30 cellular contexts compared by ENCODE assay signal in the genomic region with DNA sequence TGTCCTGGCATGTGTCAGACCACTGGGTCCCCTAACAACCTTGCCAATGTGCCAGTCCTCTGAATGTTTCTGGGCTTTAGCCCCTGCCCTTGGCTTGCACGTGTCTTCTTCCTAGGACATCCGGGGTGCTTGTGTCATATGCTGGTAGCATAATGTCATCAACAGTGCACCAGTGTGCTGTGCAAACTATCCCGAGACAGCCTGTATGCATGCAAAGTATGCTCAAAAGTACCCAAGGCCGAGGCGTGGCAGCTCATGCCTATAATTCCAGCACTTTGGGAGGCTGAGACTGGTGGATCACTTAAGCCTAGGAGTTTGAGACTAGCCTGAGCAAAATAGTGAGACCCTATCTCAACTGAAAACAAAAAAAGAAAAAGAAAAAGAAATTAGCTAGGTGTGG.
"Had no signal": no experiment of that assay in that cellular context is flagged by ENCODE, and none has a peak within 500 bp of the region (broad histone marks: within the 10 kb centered on the region; RNA-seq: fewer than 3 reads in every experiment).

No MANE protein-coding gene starts in this region.

- H3K27ac Mint-ChIP-seq: activated CD4-positive, alpha-beta memory T cell treated with anti-CD3 and anti-CD28 coated beads, Interleukin-2, amount 10 ng/mL, durations not matched to agents 7 days and 5 days; activated CD4-positive, alpha-beta T cell treated with anti-CD3 and anti-CD28 coated beads, Interleukin-2, amount 10 ng/mL, durations not matched to agents 7 days and 5 days; activated naive CD4-positive, alpha-beta T cell treated with anti-CD3 and anti-CD28 coated beads, Interleukin-2, amount 10 ng/mL, durations not matched to agents 7 days and 5 days; activated naive CD8-positive, alpha-beta T cell treated with anti-CD3 and anti-CD28 coated beads, Interleukin-2, amount 10 ng/mL, durations not matched to agents 7 days and 5 days; activated T-cell treated with anti-CD3 and anti-CD28 coated beads, Interleukin-2, amount 50 U/mL, for 24 hours; activated T-cell treated with anti-CD3 and anti-CD28 coated beads, Interleukin-2, amount 50 U/mL, for 72 hours; dendritic cell treated with granulocyte-macrophage colony-stimulating factor and Interleukin-4, amounts not matched to agents 40 ng/mL and 50 ng/mL, for 4 days; endodermal cell had no signal

- H3K9me3 Mint-ChIP-seq: activated CD4-positive, alpha-beta memory T cell treated with anti-CD3 and anti-CD28 coated beads, Interleukin-2, amount 10 ng/mL, durations not matched to agents 7 days and 5 days; activated CD4-positive, alpha-beta T cell treated with anti-CD3 and anti-CD28 coated beads, Interleukin-2, amount 10 ng/mL, durations not matched to agents 7 days and 5 days; activated naive CD4-positive, alpha-beta T cell treated with anti-CD3 and anti-CD28 coated beads, Interleukin-2, amount 10 ng/mL, durations not matched to agents 7 days and 5 days; activated naive CD4-positive, alpha-beta T cell treated with anti-CD3 and anti-CD28 coated beads, Interleukin-2, amount 50 U/mL, for 72 hours; activated naive CD8-positive, alpha-beta T cell treated with anti-CD3 and anti-CD28 coated beads, Interleukin-2, amount 10 ng/mL, durations not matched to agents 7 days and 5 days; activated T-cell treated with anti-CD3 and anti-CD28 coated beads, Interleukin-2, amount 50 U/mL, for 24 hours; activated T-cell treated with anti-CD3 and anti-CD28 coated beads, Interleukin-2, amount 50 U/mL, for 72 hours; brain; dendritic cell treated with granulocyte-macrophage colony-stimulating factor and Interleukin-4, amounts not matched to agents 40 ng/mL and 50 ng/mL, for 4 days; endodermal cell had no signal

- DNase-seq: activated CD4-positive, alpha-beta memory T cell treated with anti-CD3 and anti-CD28 coated beads, Interleukin-2, amount 10 ng/mL, durations not matched to agents 7 days and 5 days; activated CD4-positive, alpha-beta T cell treated with anti-CD3 and anti-CD28 coated beads for 1 hour; activated CD4-positive, alpha-beta T cell treated with anti-CD3 and anti-CD28 coated beads for 4 hours; activated CD4-positive, alpha-beta T cell treated with anti-CD3 and anti-CD28 coated beads, Interleukin-2, amount 10 ng/mL, durations not matched to agents 7 days and 5 days; activated CD4-positive, alpha-beta T cell treated with anti-CD3 and anti-CD28 coated beads, Interleukin-2, amount 50 U/mL, for 4 hours; activated CD4-positive, CD25-positive, alpha-beta regulatory T cell; activated CD8-positive, alpha-beta memory T cell treated with anti-CD3 and anti-CD28 coated beads, Interleukin-2, amount 50 U/mL, for 48 hours; activated gamma-delta T cell; activated naive CD4-positive, alpha-beta T cell; activated naive CD4-positive, alpha-beta T cell treated with anti-CD3 and anti-CD28 coated beads, Interleukin-2, amount 10 ng/mL, durations not matched to agents 7 days and 5 days; activated naive CD8-positive, alpha-beta T cell treated with anti-CD3 and anti-CD28 coated beads, Interleukin-2, amount 10 ng/mL, durations not matched to agents 7 days and 5 days; activated T-cell treated with anti-CD3 and anti-CD28 coated beads for 4 hours; activated T-cell treated with anti-CD3 and anti-CD28 coated beads, Interleukin-2, amount 50 U/mL, for 24 hours; activated T-cell treated with anti-CD3 and anti-CD28 coated beads, Interleukin-2, amount 50 U/mL, for 72 hours; central memory CD4-positive, alpha-beta T cell; cerebellar nuclear complex; dorsolateral prefrontal cortex; effector memory CD4-positive, alpha-beta T cell; endodermal cell; foreskin fibroblast; T-helper 2 cell had no signal

- H3K4me3 Mint-ChIP-seq: activated CD4-positive, alpha-beta memory T cell treated with anti-CD3 and anti-CD28 coated beads, Interleukin-2, amount 10 ng/mL, durations not matched to agents 7 days and 5 days; activated CD4-positive, alpha-beta T cell treated with anti-CD3 and anti-CD28 coated beads, Interleukin-2, amount 10 ng/mL, durations not matched to agents 7 days and 5 days; activated naive CD4-positive, alpha-beta T cell treated with anti-CD3 and anti-CD28 coated beads, Interleukin-2, amount 10 ng/mL, durations not matched to agents 7 days and 5 days; activated naive CD8-positive, alpha-beta T cell treated with anti-CD3 and anti-CD28 coated beads, Interleukin-2, amount 10 ng/mL, durations not matched to agents 7 days and 5 days; activated T-cell treated with anti-CD3 and anti-CD28 coated beads, Interleukin-2, amount 50 U/mL, for 24 hours; activated T-cell treated with anti-CD3 and anti-CD28 coated beads, Interleukin-2, amount 50 U/mL, for 72 hours; brain; dendritic cell treated with granulocyte-macrophage colony-stimulating factor and Interleukin-4, amounts not matched to agents 40 ng/mL and 50 ng/mL, for 4 days; endodermal cell had no signal

- H3K36me3 ChIP-seq: ascending aorta, breast epithelium, cardiac muscle cell had no signal

- H3K4me3 ChIP-seq: ascending aorta, breast epithelium, cardiac muscle cell, coronary artery, dorsolateral prefrontal cortex had no signal

- H3K27me3 ChIP-seq: ascending aorta, dorsolateral prefrontal cortex had no signal

- H3K4me1 Mint-ChIP-seq: activated CD4-positive, alpha-beta memory T cell treated with anti-CD3 and anti-CD28 coated beads, Interleukin-2, amount 10 ng/mL, durations not matched to agents 7 days and 5 days; activated CD4-positive, alpha-beta T cell treated with anti-CD3 and anti-CD28 coated beads, Interleukin-2, amount 10 ng/mL, durations not matched to agents 7 days and 5 days; activated naive CD4-positive, alpha-beta T cell treated with anti-CD3 and anti-CD28 coated beads, Interleukin-2, amount 10 ng/mL, durations not matched to agents 7 days and 5 days; activated naive CD8-positive, alpha-beta T cell treated with anti-CD3 and anti-CD28 coated beads, Interleukin-2, amount 10 ng/mL, durations not matched to agents 7 days and 5 days; brain; endodermal cell had no signal

- ATAC-seq: activated naive CD4-positive, alpha-beta T cell treated with anti-CD3 and anti-CD28 coated beads, Interleukin-2, amount 50 U/mL, for 72 hours; activated T-cell treated with anti-CD3 and anti-CD28 coated beads, Interleukin-2, amount 50 U/mL, for 72 hours; esophagus mucosa had no signal

- FAIRE-seq: frontal cortex had no signal

- H3K4me1 ChIP-seq: ascending aorta, breast epithelium had no signal

- H3K9me3 ChIP-seq: ascending aorta, breast epithelium had no signal

- H3K36me3 Mint-ChIP-seq: activated naive CD4-positive, alpha-beta T cell treated with anti-CD3 and anti-CD28 coated beads, Interleukin-2, amount 10 ng/mL, durations not matched to agents 7 days and 5 days; activated naive CD4-positive, alpha-beta T cell treated with anti-CD3 and anti-CD28 coated beads, Interleukin-2, amount 50 U/mL, for 72 hours; activated naive CD8-positive, alpha-beta T cell treated with anti-CD3 and anti-CD28 coated beads, Interleukin-2, amount 10 ng/mL, durations not matched to agents 7 days and 5 days; brain had no signal

- H3K27ac ChIP-seq: ascending aorta, breast epithelium, cardiac muscle cell, coronary artery, dorsolateral prefrontal cortex had no signal
